ENCODE assay signal across 27 cellular contexts in the genomic region with DNA sequence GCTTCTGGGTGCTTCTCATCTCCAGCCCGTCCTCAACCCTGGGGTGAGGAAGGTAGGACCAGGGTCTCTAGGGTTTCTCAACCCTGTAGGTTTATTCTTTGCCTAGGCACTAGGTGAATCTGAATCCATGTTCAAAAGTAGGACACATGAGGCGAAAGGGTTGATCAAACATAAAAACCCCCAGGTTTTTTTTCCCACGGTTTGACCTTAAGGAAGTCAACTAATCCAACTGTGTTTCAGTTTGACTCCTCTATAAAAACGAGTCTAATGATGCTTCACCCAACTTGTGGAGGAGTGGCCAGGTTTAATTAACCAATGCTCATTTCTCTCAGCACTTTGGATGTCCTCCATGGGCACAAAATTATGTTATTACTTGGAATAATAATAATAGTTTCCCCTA.
"Had no signal": no experiment of that assay in that cellular context is flagged by ENCODE, and none has a peak within 500 bp of the region (broad histone marks: within the 10 kb centered on the region; RNA-seq: fewer than 3 reads in every experiment).

No MANE protein-coding gene starts in this region.

- H3K27ac ChIP-seq: SJSA1, VCaP had no signal

- H3K9me3 ChIP-seq: SJSA1, SK-N-SH had no signal

- H3K4me1 Mint-ChIP-seq: activated B cell treated with CpG ODN at 0.5 μM for 24 hours had no signal

- H3K36me3 ChIP-seq: SJSA1 had no signal

- H3K4me1 ChIP-seq: SJSA1 had no signal

- H3K27me3 Mint-ChIP-seq: activated CD8-positive, alpha-beta T cell treated with anti-CD3 and anti-CD28 coated beads for 36 hours; activated naive CD4-positive, alpha-beta T cell treated with anti-CD3 and anti-CD28 coated beads, Interleukin-2, amount 50 U/mL, for 24 hours; brain had no signal

- H3K4me3 ChIP-seq: SJSA1 had no signal

- H3K9me3 Mint-ChIP-seq: activated B cell treated with CpG ODN at 0.5 μM for 24 hours; activated CD8-positive, alpha-beta T cell treated with anti-CD3 and anti-CD28 coated beads for 36 hours; activated naive CD4-positive, alpha-beta T cell treated with anti-CD3 and anti-CD28 coated beads, Interleukin-2, amount 50 U/mL, for 24 hours; activated T-cell treated with anti-CD3 and anti-CD28 coated beads, Interleukin-2, amount 50 U/mL, for 72 hours; activated T-helper 2 cell treated with anti-CD3 and anti-CD28 coated beads, Interferon-gamma antibody, Interleukin-2, Interleukin-4, amounts not matched to agents 10 μg/mL and 5 μg/mL and 100 μg/mL, durations not matched to agents 14 hours and 24 hours and 36 hours; brain had no signal

- H3K4me3 Mint-ChIP-seq: activated B cell treated with CpG ODN at 0.5 μM for 24 hours; activated CD8-positive, alpha-beta T cell treated with anti-CD3 and anti-CD28 coated beads for 36 hours; activated naive CD4-positive, alpha-beta T cell treated with anti-CD3 and anti-CD28 coated beads, Interleukin-2, amount 50 U/mL, for 24 hours; activated T-cell treated with anti-CD3 and anti-CD28 coated beads, Interleukin-2, amount 50 U/mL, for 72 hours; brain had no signal

- ATAC-seq: activated CD8-positive, alpha-beta T cell treated with anti-CD3 and anti-CD28 coated beads for 36 hours; Panc1 had no signal

- H3K27me3 ChIP-seq: SJSA1 had no signal

- DNase-seq: activated B cell treated with CpG ODN at 0.5 μM for 24 hours; activated CD4-positive, alpha-beta T cell treated with anti-CD3 and anti-CD28 coated beads for 48 hours; activated CD4-positive, CD25-positive, alpha-beta regulatory T cell treated with anti-CD3 and anti-CD28 coated beads, Interleukin-2, amount 50 U/mL, for 72 hours; activated CD8-positive, alpha-beta T cell treated with anti-CD3 and anti-CD28 coated beads for 36 hours; activated gamma-delta T cell; activated naive CD4-positive, alpha-beta T cell treated with Interleukin-2 at 50 U/mL for 16 hours; activated T-cell treated with anti-CD3 and anti-CD28 coated beads, Interleukin-2, amount 50 U/mL, for 1 hour; activated T-cell treated with anti-CD3 and anti-CD28 coated beads, Interleukin-2, amount 50 U/mL, for 72 hours; cerebellar nuclear complex; Karpas-422; KBM-7; NCI-H1105; NCI-H1417 treated with DMSO at 0.1 percent for 48 hours; NCI-H187 treated with DMSO at 0.1 percent for 48 hours; NCI-H2081 treated with DMSO at 0.1 percent for 48 hours; NCI-H345; NCI-H524 treated with DMSO at 0.1 percent for 48 hours; SHP77; SK-N-SH; T-helper 2 cell; T-helper 9 cell had no signal

- H3K36me3 Mint-ChIP-seq: activated naive CD4-positive, alpha-beta T cell treated with anti-CD3 and anti-CD28 coated beads, Interleukin-2, amount 50 U/mL, for 24 hours; brain had no signal

- H3K27ac Mint-ChIP-seq: activated B cell treated with CpG ODN at 0.5 μM for 24 hours; activated CD8-positive, alpha-beta T cell treated with anti-CD3 and anti-CD28 coated beads for 36 hours; activated naive CD4-positive, alpha-beta T cell treated with anti-CD3 and anti-CD28 coated beads, Interleukin-2, amount 50 U/mL, for 24 hours; activated T-cell treated with anti-CD3 and anti-CD28 coated beads, Interleukin-2, amount 50 U/mL, for 72 hours; activated T-helper 2 cell treated with anti-CD3 and anti-CD28 coated beads, Interferon-gamma antibody, Interleukin-2, Interleukin-4, amounts not matched to agents 10 μg/mL and 5 μg/mL and 100 μg/mL, durations not matched to agents 14 hours and 24 hours and 36 hours; brain had no signal
